ENCODE assay signal across 24 cellular contexts in genomic region chr17:35752471-35752870, GRCh38. TPM values are rescaled to one million over a fixed set of nuclear protein-coding genes. Genes with fewer than 3 reads are reported as not detected.
A peak's percentile ranks its signal among the peaks of the same experiment; 100 is the strongest.
DNase-seq lines count a peak whose midpoint lies in the region; ATAC-seq and TF ChIP-seq lines count a peak whose summit lies in the region.
"Had no signal": no experiment of that assay in that cellular context is flagged by ENCODE, and none has a peak within 500 bp of the region (broad histone marks: within the 10 kb centered on the region; RNA-seq: fewer than 3 reads in every experiment).

No MANE protein-coding gene starts in this region.

- H3K4me1 ChIP-seq in BLaER1 (peaks cover 20% of the 10 kb centered on the region), mucosa of descending colon (ENCODE audit: low read depth) (no peaks in the 10 kb centered on the region)

- no peak overlapping the region for H3K9ac ChIP-seq in BLaER1

- H3K27me3 ChIP-seq in BLaER1: peaks cover 40% of the 10 kb centered on the region
- H3K27me3 ChIP-seq in WERI-Rb-1 (ENCODE audit: insufficient read depth, low read depth, severe bottlenecking): no peaks in the 10 kb centered on the region

- no peaks in the 10 kb centered on the region for H3K9me3 Mint-ChIP-seq in type B pancreatic cell
- H3K9me3 Mint-ChIP-seq: activated naive CD4-positive, alpha-beta T cell treated with anti-CD3 and anti-CD28 coated beads, Interleukin-2, amount 10 ng/mL, durations not matched to agents 7 days and 5 days; activated T-cell treated with anti-CD3 and anti-CD28 coated beads, Interleukin-2, amount 50 U/mL, for 72 hours had no signal

- H3K4me2 ChIP-seq in BLaER1: peak overlapping the region; percentile 58; the same call in 1 of the 2 replicates

- peaks cover 7% of the 10 kb centered on the region; the same call in 1 of the 2 replicates for H4K20me1 ChIP-seq in BLaER1

- no peak overlapping the region for H3K4me3 Mint-ChIP-seq in type B pancreatic cell
- H3K4me3 Mint-ChIP-seq: activated CD4-positive, alpha-beta T cell treated with anti-CD3 and anti-CD28 coated beads for 36 hours; activated naive CD4-positive, alpha-beta T cell treated with anti-CD3 and anti-CD28 coated beads, Interleukin-2, amount 10 ng/mL, durations not matched to agents 7 days and 5 days; activated T-cell treated with anti-CD3 and anti-CD28 coated beads, Interleukin-2, amount 50 U/mL, for 72 hours had no signal

- ATAC-seq in mucosa of descending colon (peak; percentile 67), HG03469 (IDR thresholded peaks at IDR 0.05; ENCODE audit: unreplicated experiment) (no peak)
- ATAC-seq: activated CD4-positive, alpha-beta T cell treated with anti-CD3 and anti-CD28 coated beads for 36 hours; activated T-cell treated with anti-CD3 and anti-CD28 coated beads, Interleukin-2, amount 50 U/mL, for 72 hours; PC-3 had no signal

- no peaks in the 10 kb centered on the region for H3K36me3 Mint-ChIP-seq in type B pancreatic cell
- H3K36me3 Mint-ChIP-seq: activated naive CD4-positive, alpha-beta T cell treated with anti-CD3 and anti-CD28 coated beads, Interleukin-2, amount 10 ng/mL, durations not matched to agents 7 days and 5 days had no signal

- DNase-seq in DMS53 treated with DMSO at 0.1 percent for 48 hours (lab: John Stamatoyannopoulos, UW; ENCODE audit: unreplicated experiment) (peak; percentile 28), SHP77 treated with DMSO at 0.1 percent for 48 hours (lab: John Stamatoyannopoulos, UW) (peak; percentile 27), mucosa of descending colon (peak in 2 of 3 donors; percentile 50 to 67), WERI-Rb-1 (no peak), type B pancreatic cell (ENCODE audit: extremely low spot score, unreplicated experiment) (no peak)
- no peak for DNase-seq in activated CD4-positive, CD25-positive, alpha-beta regulatory T cell (lab: John Stamatoyannopoulos, UW)
- DNase-seq: activated CD4-positive, alpha-beta T cell treated with anti-CD3 and anti-CD28 coated beads for 36 hours; activated naive CD4-positive, alpha-beta T cell treated with anti-CD3 and anti-CD28 coated beads, Interleukin-2, amount 10 ng/mL, durations not matched to agents 7 days and 5 days; activated T-cell treated with anti-CD3 and anti-CD28 coated beads, Interleukin-2, amount 50 U/mL, for 72 hours; left ventricle myocardium superior; MG63; NCI-H1436; NCI-H82; PC-3; stimulated activated CD4-positive, alpha-beta T cell treated with anti-CD3 and anti-CD28 coated beads, Interleukin-2, amount 100 ng/mL, for 24 hours; stimulated activated naive CD4-positive, alpha-beta T cell; trophoblast cell had no signal

- peaks cover 42% of the 10 kb centered on the region for H3K27me3 Mint-ChIP-seq in type B pancreatic cell

- intact Hi-C loops in mucosa of descending colon (cut with DNase I, micrococcal nuclease): no loop called here

- H3K27ac Mint-ChIP-seq in type B pancreatic cell: no peak overlapping the region
- H3K27ac Mint-ChIP-seq: activated CD4-positive, alpha-beta T cell treated with anti-CD3 and anti-CD28 coated beads for 36 hours; activated naive CD4-positive, alpha-beta T cell treated with anti-CD3 and anti-CD28 coated beads, Interleukin-2, amount 10 ng/mL, durations not matched to agents 7 days and 5 days; activated T-cell treated with anti-CD3 and anti-CD28 coated beads, Interleukin-2, amount 50 U/mL, for 72 hours had no signal

- H3K4me1 Mint-ChIP-seq in type B pancreatic cell (ENCODE audit: unreplicated experiment): peaks cover 4% of the 10 kb centered on the region

- H3K36me3 ChIP-seq in BLaER1 (no peaks in the 10 kb centered on the region), mucosa of descending colon (ENCODE audit: low read depth) (no peaks in the 10 kb centered on the region), WERI-Rb-1 (no peaks in the 10 kb centered on the region)
- H3K36me3 ChIP-seq: MG63 had no signal

- TF ChIP-seq CTCF in mucosa of descending colon (IDR thresholded peaks at IDR 0.05) (no peak), WERI-Rb-1 (IDR thresholded peaks at IDR 0.05; ENCODE audit: low read depth, low read length) (no peak), type B pancreatic cell (conservative IDR thresholded peaks at IDR 0.05) (no peak)

- H3K27ac ChIP-seq in BLaER1 (no peak overlapping the region), WERI-Rb-1 (no peak overlapping the region)

- H3K9me3 ChIP-seq in BLaER1: no peaks in the 10 kb centered on the region
- H3K9me3 ChIP-seq in mucosa of descending colon: no peaks in the 10 kb centered on the region
- H3K9me3 ChIP-seq in WERI-Rb-1 (ENCODE audit: severe bottlenecking): no peaks in the 10 kb centered on the region
- H3K9me3 ChIP-seq: MG63 had no signal

- H3K4me3 ChIP-seq in BLaER1 (no peak overlapping the region), mucosa of descending colon (no peak overlapping the region), WERI-Rb-1 (ENCODE audit: low read depth, low read length) (no peak overlapping the region)
- H3K4me3 ChIP-seq: MG63 had no signal

RNA-seq across cellular contexts. Expression of gene GAS2L2, which starts 0.6 kb away (rescaled TPM):
- not detected for total RNA-seq in mucosa of descending colon
- 0.22 TPM in 1 of 2 replicates, not detected in the other for total RNA-seq in type B pancreatic cell (ENCODE audit: low replicate concordance)
- total RNA-seq: dermis microvascular lymphatic vessel endothelial cell, PC-3, skeletal muscle tissue had no signal

RNA-seq across cellular contexts. Expression of gene C17orf50, which starts 8.2 kb away (rescaled TPM):
- total RNA-seq in mucosa of descending colon (not detected), type B pancreatic cell (ENCODE audit: low replicate concordance) (not detected in 2 replicates)
- total RNA-seq: activated CD4-positive, alpha-beta T cell treated with anti-CD3 and anti-CD28 coated beads for 36 hours; activated T-cell treated with anti-CD3 and anti-CD28 coated beads, Interleukin-2, amount 50 U/mL, for 72 hours; cardiac septum; dermis microvascular lymphatic vessel endothelial cell; H4; left ventricle myocardium superior; mononuclear cell; PC-3; skeletal muscle tissue had no signal

RNA-seq across cellular contexts. Expression of gene RASL10B, which starts 21.0 kb away (rescaled TPM):
- total RNA-seq in mucosa of descending colon (1 to 10 TPM in 1 of 3 donors, under 1 TPM in 1, not detected in 1; 0.65 to 4.6 TPM), type B pancreatic cell (ENCODE audit: low replicate concordance) (6.4 and 29.4 TPM in 2 replicates)

RNA-seq across cellular contexts. Expression of gene MMP28, which starts 43.0 kb away (rescaled TPM):
- total RNA-seq in mucosa of descending colon: 10 to 100 TPM; 31.0 to 82.4 (median 43.7) TPM
- total RNA-seq in type B pancreatic cell (ENCODE audit: low replicate concordance): 0.97 and 1.8 TPM in 2 replicates

RNA-seq across cellular contexts. Expression of gene TAF15, which starts 56.8 kb away (rescaled TPM):
- total RNA-seq in mucosa of descending colon (100 to 1,000 TPM; 131 to 165 (median 159) TPM), type B pancreatic cell (ENCODE audit: low replicate concordance) (173 and 223 TPM in 2 replicates)

Comparison
In these comparisons a context has a peak if more than half of its experiments do, and no peak if none do; other contexts are left out.
1. DNase-seq: peak in DMS53 treated with DMSO at 0.1 percent for 48 hours (single experiment), SHP77 treated with DMSO at 0.1 percent for 48 hours (single experiment) and mucosa of descending colon (2 of 3); none in WERI-Rb-1 (single experiment), type B pancreatic cell (single experiment) and activated CD4-positive, CD25-positive, alpha-beta regulatory T cell (0 of 4).